11 cellular contexts compared by ENCODE assay signal in genomic region chr11:64659417-64660144, GRCh38.
DNase-seq lines count a peak whose midpoint lies in the region; ATAC-seq, FAIRE-seq and TF ChIP-seq lines count a peak whose summit lies in the region.
"Had no signal": no experiment of that assay in that cellular context is flagged by ENCODE, and none has a peak within 500 bp of the region (broad histone marks: within the 10 kb centered on the region; RNA-seq: fewer than 3 reads in every experiment).

No MANE protein-coding gene starts in this region.

- H2AFZ ChIP-seq in mesenchymal stem cell (ENCODE audit: low read depth, low read length) = no peak overlapping the region

- no peak overlapping the region for H2BK120ac ChIP-seq in mesenchymal stem cell (ENCODE audit: low read depth, low read length)

- H2AK5ac ChIP-seq in mesenchymal stem cell (ENCODE audit: low read length, severe bottlenecking) = no peak overlapping the region

- H2BK5ac ChIP-seq in mesenchymal stem cell (ENCODE audit: low read depth, low read length, poor library complexity, severe bottlenecking) = no peak overlapping the region

- intact Hi-C loops in colonic mucosa (cut with DNase I) = no loop called here

- no peak overlapping the region for H3K23ac ChIP-seq in mesenchymal stem cell (ENCODE audit: low read length in 2 of 2)

- H3K27me3 ChIP-seq in MG63 (no peaks in the 10 kb centered on the region), brain microvascular endothelial cell (replicated peaks) (no peaks in the 10 kb centered on the region), mesenchymal stem cell (ENCODE audit: control insufficient read depth in 1 of 2, insufficient read depth in 1 of 2, low read length in 2 of 2) (peaks cover 7 to 8% of the 10 kb centered on the region in 2 experiments), colonic mucosa (no peaks in the 10 kb centered on the region)
- H3K27me3 ChIP-seq: SJCRH30 had no signal

- H3K14ac ChIP-seq in mesenchymal stem cell (ENCODE audit: low read length in 2 of 2) = peak overlapping the region in 1 of 2 experiments; percentile 58

- H3K4me2 ChIP-seq in mesenchymal stem cell (ENCODE audit: low read length, poor library complexity, severe bottlenecking) = no peak overlapping the region

- H3K4me1 ChIP-seq in mesenchymal stem cell (ENCODE audit: control insufficient read depth, insufficient read depth, low read depth, low read length) = peaks cover 13% of the 10 kb centered on the region
- no peaks in the 10 kb centered on the region for H3K4me1 ChIP-seq in colonic mucosa
- H3K4me1 ChIP-seq: SJCRH30 had no signal

- H3K4ac ChIP-seq in mesenchymal stem cell (ENCODE audit: low read depth in 1 of 2, low read length in 2 of 2) = no peak overlapping the region

- H3K36me3 ChIP-seq in MG63 = no peaks in the 10 kb centered on the region
- H3K36me3 ChIP-seq in brain microvascular endothelial cell (replicated peaks) = no peaks in the 10 kb centered on the region
- no peaks in the 10 kb centered on the region for H3K36me3 ChIP-seq in mesenchymal stem cell (ENCODE audit: control insufficient read depth in 1 of 2, insufficient read depth in 2 of 2, low read depth in 1 of 2, low read length in 2 of 2)
- H3K36me3 ChIP-seq in colonic mucosa = no peaks in the 10 kb centered on the region
- H3K36me3 ChIP-seq: SJCRH30 had no signal

- H3K27ac ChIP-seq in brain microvascular endothelial cell = no peak overlapping the region
- no peak overlapping the region for H3K27ac ChIP-seq in mesenchymal stem cell (ENCODE audit: low read length, poor library complexity, severe bottlenecking)
- H3K27ac ChIP-seq in colonic mucosa = no peak overlapping the region
- H3K27ac ChIP-seq: SJCRH30 had no signal

- H3K9me3 ChIP-seq in MG63 (no peaks in the 10 kb centered on the region), mesenchymal stem cell (ENCODE audit: control insufficient read depth, low read length) (no peaks in the 10 kb centered on the region), colonic mucosa (no peaks in the 10 kb centered on the region)
- H3K9me3 ChIP-seq: SJCRH30 had no signal

- H3K79me1 ChIP-seq in mesenchymal stem cell (replicated peaks; ENCODE audit: low read length, poor library complexity, severe bottlenecking) = no peaks in the 10 kb centered on the region

- no peak overlapping the region for H4K8ac ChIP-seq in mesenchymal stem cell (ENCODE audit: low read length)

- peak overlapping the region in 1 of 2 experiments; percentile 5 for H3K18ac ChIP-seq in mesenchymal stem cell (ENCODE audit: low read depth in 1 of 2, low read length in 2 of 2)

- peak; percentile 79 for DNase-seq in AG09309 (ENCODE audit: low read depth)
- DNase-seq in MG63 = peak; percentile 81
- DNase-seq in brain microvascular endothelial cell = peak; percentile 87
- DNase-seq in mesenchymal stem cell = peak; percentile 89
- no peak for DNase-seq in colonic mucosa
- no peak for DNase-seq in NCI-H2081 (lab: John Stamatoyannopoulos, UW)
- DNase-seq in frontal cortex (ENCODE audit: low spot score in 2 of 2) = no peak
- DNase-seq: DMS 273 treated with DMSO at 0.1 percent for 48 hours, left cardiac atrium had no signal

- no peak for ATAC-seq in GM19452 (IDR thresholded peaks at IDR 0.05; ENCODE audit: unreplicated experiment)

- peak overlapping the region; percentile 53 for H2BK15ac ChIP-seq in mesenchymal stem cell (ENCODE audit: low read depth, poor library complexity, severe bottlenecking)

- no peak overlapping the region for H4K91ac ChIP-seq in mesenchymal stem cell (ENCODE audit: low read length)

- WGBS in mesenchymal stem cell = 55% methylated on average over 8 of the region's 9 CpGs

- TF ChIP-seq CTCF in AG09309 (IDR thresholded peaks at IDR 0.05; ENCODE audit: control insufficient read depth, insufficient read depth, low read depth, low read length, missing control alignments) (no peak), brain microvascular endothelial cell (IDR thresholded peaks at IDR 0.05; ENCODE audit: low read depth, low read length, missing control alignments) (no peak), colonic mucosa (IDR thresholded peaks at IDR 0.05) (no peak)

- no peak overlapping the region for H3K4me3 ChIP-seq in AG09309 (ENCODE audit: control insufficient read depth, low read depth, low read length)
- H3K4me3 ChIP-seq in MG63 = no peak overlapping the region
- no peak overlapping the region for H3K4me3 ChIP-seq in brain microvascular endothelial cell (ENCODE audit: low read depth, low read length)
- peak overlapping the region in 1 of 2 experiments; percentile 69 for H3K4me3 ChIP-seq in mesenchymal stem cell (ENCODE audit: insufficient read depth in 1 of 2, low read depth in 1 of 2, low read length in 2 of 2)
- no peak overlapping the region for H3K4me3 ChIP-seq in colonic mucosa
- H3K4me3 ChIP-seq: SJCRH30 had no signal

- FAIRE-seq in frontal cortex (lab: Jason Lieb, UNC) = no peak

- H3K9ac ChIP-seq in mesenchymal stem cell (ENCODE audit: low read length) (peak overlapping the region; percentile 42), colonic mucosa (ENCODE audit: low read depth in 2 of 2, low read length in 2 of 2) (no peak overlapping the region)

- in situ Hi-C loops in brain microvascular endothelial cell (cut with HindIII; ENCODE audit: low pct_ligation_motif_present, low sequenced_read_pairs) = no loop called here

- H2BK12ac ChIP-seq in mesenchymal stem cell (ENCODE audit: low read length in 2 of 2) = no peak overlapping the region

Comparison
In these comparisons a context has a peak if more than half of its experiments do, and no peak if none do; other contexts are left out.
1. DNase-seq: peak in AG09309 (single experiment), MG63 (single experiment), brain microvascular endothelial cell (single experiment) and mesenchymal stem cell (single experiment); none in colonic mucosa (single experiment), NCI-H2081 (0 of 2) and frontal cortex (0 of 2).